In genomic region chr6:11427827-11428245, GRCh38 we compare ENCODE assay signal across 11 cellular contexts.
DNase-seq lines count a peak whose midpoint lies in the region; ATAC-seq and TF ChIP-seq lines count a peak whose summit lies in the region.
"Had no signal": no experiment of that assay in that cellular context is flagged by ENCODE, and none has a peak within 500 bp of the region (broad histone marks: within the 10 kb centered on the region; RNA-seq: fewer than 3 reads in every experiment).

No MANE protein-coding gene starts in this region.

- peak overlapping the region; percentile 19 for H3K4me2 ChIP-seq in osteoblast (ENCODE audit: insufficient read depth, low read length)

- no peaks in the 10 kb centered on the region for H4K20me1 ChIP-seq in osteoblast (ENCODE audit: insufficient read depth, low read length)

- no peaks in the 10 kb centered on the region for H3K36me3 Mint-ChIP-seq in effector memory CD8-positive, alpha-beta T cell (ENCODE audit: insufficient read depth)

- no peaks in the 10 kb centered on the region for H3K36me3 ChIP-seq in osteoblast (ENCODE audit: insufficient read depth, low read length)
- H3K36me3 ChIP-seq: cardiac muscle cell had no signal

- peak overlapping the region; percentile 38 for H3K27ac ChIP-seq in osteoblast (ENCODE audit: low read depth, low read length)
- H3K27ac ChIP-seq: cardiac muscle cell had no signal

- no peaks in the 10 kb centered on the region for H3K9me3 Mint-ChIP-seq in effector memory CD8-positive, alpha-beta T cell

- H3K4me1 Mint-ChIP-seq in effector memory CD8-positive, alpha-beta T cell (ENCODE audit: low read depth in 2 of 2): peaks cover 7 to 10% of the 10 kb centered on the region in 2 donors

- DNase-seq in COLO829 (ENCODE audit: low spot score) (peak; percentile 61), NCI-H460 (ENCODE audit: extremely low read depth, low read depth) (peak; percentile 75), osteoblast (ENCODE audit: insufficient read length, low spot score, missing footprints) (no peak), cerebellar cortex (ENCODE audit: low spot score) (no peak), GM19240 (ENCODE audit: insufficient read length, low spot score) (no peak), NCI-H510A (lab: John Stamatoyannopoulos, UW) (no peak)
- no peak for DNase-seq in effector memory CD8-positive, alpha-beta T cell
- DNase-seq: NCI-H526 treated with DMSO at 0.1 percent for 48 hours; stimulated activated naive CD4-positive, alpha-beta T cell treated with Interleukin-2 at 50 U/mL for 16 hours had no signal

- no peak for ATAC-seq in effector memory CD8-positive, alpha-beta T cell (replicated peaks)
- no peak for ATAC-seq in HG03378 (IDR thresholded peaks at IDR 0.05; ENCODE audit: unreplicated experiment)

- H3K4me3 Mint-ChIP-seq in effector memory CD8-positive, alpha-beta T cell: no peak overlapping the region

- peaks cover 0 to 6% of the 10 kb centered on the region in 2 donors for H3K27me3 Mint-ChIP-seq in effector memory CD8-positive, alpha-beta T cell

- no peaks in the 10 kb centered on the region for H3K9me3 ChIP-seq in osteoblast (ENCODE audit: low read depth, low read length)

- peak overlapping the region; percentile 39 for H2AFZ ChIP-seq in osteoblast (ENCODE audit: low read length)

- no peaks in the 10 kb centered on the region for H3K27me3 ChIP-seq in osteoblast (ENCODE audit: insufficient read depth, low read length)
- H3K27me3 ChIP-seq: cardiac muscle cell had no signal

- H3K4me3 ChIP-seq in osteoblast (ENCODE audit: insufficient read depth, low read length): no peak overlapping the region
- H3K4me3 ChIP-seq: cardiac muscle cell had no signal

- no peak for TF ChIP-seq CTCF in osteoblast (IDR thresholded peaks at IDR 0.05; ENCODE audit: extremely low read depth, low read depth, low read length)

- H3K4me1 ChIP-seq in osteoblast (ENCODE audit: insufficient read depth, low read length): peaks cover 66% of the 10 kb centered on the region

- peak overlapping the region; percentile 18 to 26 for H3K27ac Mint-ChIP-seq in effector memory CD8-positive, alpha-beta T cell

- H3K79me2 ChIP-seq in osteoblast (ENCODE audit: insufficient read depth, low read length): no peaks in the 10 kb centered on the region

Comparison
In these comparisons a context has a peak if more than half of its experiments do, and no peak if none do; other contexts are left out.
1. DNase-seq: peak in COLO829 (single experiment) and NCI-H460 (single experiment); none in effector memory CD8-positive, alpha-beta T cell (0 of 3), osteoblast (single experiment), cerebellar cortex (single experiment), GM19240 (single experiment) and NCI-H510A (single experiment).